Comparison of ENCODE assay signal across 8 cellular contexts in genomic region chr7:135508853-135509588, GRCh38. TPM values are rescaled to one million over a fixed set of nuclear protein-coding genes. Genes with fewer than 3 reads are reported as not detected.
DNase-seq lines count a peak whose midpoint lies in the region; ATAC-seq and TF ChIP-seq lines count a peak whose summit lies in the region.

No MANE protein-coding gene starts in this region.

- peaks cover 0 to 15% (median 4%) of the 10 kb centered on the region in 4 donors for H3K4me1 ChIP-seq in Peyer's patch

- POLR2A ChIA-PET in MCF 10A (lab: Yijun Ruan, JAX), result interaction anchor here (0.6 to 1.3 kb wide), 12 partner anchors 9 to 338 kb away, joined by 3 to 8 read pairs (median 3); partner anchors contain the start of gene NUP205

- H3K36me3 ChIP-seq in Peyer's patch (no peaks in the 10 kb centered on the region), kidney epithelial cell (ENCODE audit: control insufficient read depth, insufficient read depth, low read length) (no peaks in the 10 kb centered on the region)

- H3K4me3 ChIP-seq in Peyer's patch, result peak overlapping the region; percentile 68 to 89 (median 76)
- peak overlapping the region; percentile 87 for H3K4me3 ChIP-seq in kidney epithelial cell (ENCODE audit: low read depth, low read length)

- H3K9me3 Mint-ChIP-seq in activated T-cell treated with anti-CD3 and anti-CD28 coated beads, Interleukin-2, amount 50 U/mL, for 24 hours, result no peaks in the 10 kb centered on the region
- H3K9me3 Mint-ChIP-seq in MCF 10A (ENCODE audit: unreplicated experiment), result no peaks in the 10 kb centered on the region

- peak; percentile 16 for DNase-seq in activated T-cell treated with anti-CD3 and anti-CD28 coated beads for 24 hours (ENCODE audit: low read depth)
- no peak for DNase-seq in activated T-cell treated with anti-CD3 and anti-CD28 coated beads, Interleukin-2, amount 50 U/mL, for 24 hours
- DNase-seq in Peyer's patch, result peak in 1 of 3 donors; percentile 48
- peak; percentile 40 for DNase-seq in MCF 10A (ENCODE audit: unreplicated experiment)
- DNase-seq in kidney epithelial cell (ENCODE audit: low read depth), result no peak
- DNase-seq in stimulated activated CD4-positive, alpha-beta T cell treated with anti-CD3 and anti-CD28 coated beads, Interleukin-4, amount 100 ng/mL, for 1 hour, result peak; percentile 15
- no peak for DNase-seq in DMS153 treated with DMSO at 0.1 percent for 48 hours (lab: John Stamatoyannopoulos, UW; ENCODE audit: unreplicated experiment)

- no peaks in the 10 kb centered on the region for H3K27me3 Mint-ChIP-seq in activated T-cell treated with anti-CD3 and anti-CD28 coated beads, Interleukin-2, amount 50 U/mL, for 24 hours
- no peaks in the 10 kb centered on the region for H3K27me3 Mint-ChIP-seq in MCF 10A (ENCODE audit: insufficient read depth, unreplicated experiment)

- intact Hi-C loops in MCF 10A (cut with micrococcal nuclease), result loop anchor here (1.0 to 5.0 kb wide), 2 partner anchors 67 to 94 kb away; no protein-coding TSS in a partner anchor

- no peak overlapping the region for H3K27ac Mint-ChIP-seq in activated T-cell treated with anti-CD3 and anti-CD28 coated beads, Interleukin-2, amount 50 U/mL, for 24 hours
- H3K27ac Mint-ChIP-seq in MCF 10A (ENCODE audit: low read depth, unreplicated experiment), result no peak overlapping the region

- H3K27ac ChIP-seq in Peyer's patch, result peak overlapping the region; percentile 82 to 91 (median 89)

- H3K9me3 ChIP-seq in Peyer's patch, result no peaks in the 10 kb centered on the region

- peaks cover 14% of the 10 kb centered on the region for H3K36me3 Mint-ChIP-seq in activated T-cell treated with anti-CD3 and anti-CD28 coated beads, Interleukin-2, amount 50 U/mL, for 24 hours (ENCODE audit: low read depth)
- H3K36me3 Mint-ChIP-seq in MCF 10A (ENCODE audit: insufficient read depth, unreplicated experiment), result no peaks in the 10 kb centered on the region

- H3K27me3 ChIP-seq in Peyer's patch (no peaks in the 10 kb centered on the region), kidney epithelial cell (ENCODE audit: control insufficient read depth, insufficient read depth, low read length) (no peaks in the 10 kb centered on the region)

- no peak for TF ChIP-seq CTCF in Peyer's patch (IDR thresholded peaks at IDR 0.05)
- no peak for TF ChIP-seq CTCF in MCF 10A (IDR thresholded peaks at IDR 0.05; ENCODE audit: unreplicated experiment)
- TF ChIP-seq CTCF in kidney epithelial cell (IDR thresholded peaks at IDR 0.05; ENCODE audit: insufficient read depth, low read length, poor library complexity, severe bottlenecking), result no peak

- CTCF ChIA-PET in MCF 10A (lab: Yijun Ruan, JAX), result interaction anchor here (1.1 to 1.6 kb wide), 3 partner anchors 9 to 174 kb away, joined by 3 to 4 read pairs (median 3); no protein-coding TSS in a partner anchor

- TF ChIP-seq POLR2A in Peyer's patch (IDR thresholded peaks at IDR 0.05), result no peak

- H3K4me1 Mint-ChIP-seq in activated T-cell treated with anti-CD3 and anti-CD28 coated beads, Interleukin-2, amount 50 U/mL, for 24 hours (ENCODE audit: low read depth), result peaks cover 24% of the 10 kb centered on the region
- peaks cover 17% of the 10 kb centered on the region for H3K4me1 Mint-ChIP-seq in MCF 10A (ENCODE audit: insufficient read depth, unreplicated experiment)

- BruUV-seq in MCF 10A (replicated peaks; lab: Mats Ljungman, UMichigan), result no TSS peak

- peak; percentile 27 for ATAC-seq in HG02759 (IDR thresholded peaks at IDR 0.05; ENCODE audit: unreplicated experiment)

- no peak overlapping the region for H3K4me3 Mint-ChIP-seq in activated T-cell treated with anti-CD3 and anti-CD28 coated beads, Interleukin-2, amount 50 U/mL, for 24 hours
- no peak overlapping the region for H3K4me3 Mint-ChIP-seq in MCF 10A (ENCODE audit: unreplicated experiment)

RNA-seq across cellular contexts. Expression of gene CNOT4, which starts 0.9 kb away (rescaled TPM):
- total RNA-seq in Peyer's patch, result 10 to 100 TPM; 20.2 to 35.5 (median 24.1) TPM
- 18.5 and 19.6 TPM in 2 replicates for total RNA-seq in MCF 10A (2022)
- 8.4 and 10.9 TPM in 2 replicates for total RNA-seq in kidney epithelial cell

RNA-seq across cellular contexts. Expression of gene NUP205, which starts 48.7 kb away (rescaled TPM):
- total RNA-seq in Peyer's patch (10 to 100 TPM; 19.4 to 51.2 (median 23.3) TPM), MCF 10A (2022) (50.6 and 51.0 TPM in 2 replicates), kidney epithelial cell (58.1 and 64.0 TPM in 2 replicates)

Comparison
In these comparisons a context has a peak if more than half of its experiments do, and no peak if none do; other contexts are left out.
1. DNase-seq: peak in activated T-cell treated with anti-CD3 and anti-CD28 coated beads for 24 hours (single experiment), MCF 10A (single experiment) and stimulated activated CD4-positive, alpha-beta T cell treated with anti-CD3 and anti-CD28 coated beads, Interleukin-4, amount 100 ng/mL, for 1 hour (single experiment); none in activated T-cell treated with anti-CD3 and anti-CD28 coated beads, Interleukin-2, amount 50 U/mL, for 24 hours (single experiment), kidney epithelial cell (single experiment) and DMS153 treated with DMSO at 0.1 percent for 48 hours (single experiment).